Comparison of ENCODE assay signal across 19 cellular contexts in genomic region chr5:79509244-79509880, GRCh38. TPM values are rescaled to one million over a fixed set of nuclear protein-coding genes. Genes with fewer than 3 reads are reported as not detected.
DNase-seq lines count a peak whose midpoint lies in the region; TF ChIP-seq lines count a peak whose summit lies in the region.
"Had no signal": no experiment of that assay in that cellular context is flagged by ENCODE, and none has a peak within 500 bp of the region (broad histone marks: within the 10 kb centered on the region; RNA-seq: fewer than 3 reads in every experiment).

No MANE protein-coding gene starts in this region.

- DNase-seq in kidney tubule cell (ENCODE audit: low spot score) = no peak
- no peak for DNase-seq in SIG-M5 (lab: John Stamatoyannopoulos, UW)
- no peak for DNase-seq in stimulated activated CD4-positive, alpha-beta T cell treated with anti-CD3 and anti-CD28 coated beads, Interleukin-12 subunit alpha, Interleukin-12 subunit beta, amount 100 ng/mL, for 4 hours
- DNase-seq: activated CD4-positive, alpha-beta T cell treated with anti-CD3 and anti-CD28 coated beads, Interleukin-2, amount 50 U/mL, for 1 hour; activated naive CD4-positive, alpha-beta T cell; aorta; cortex of kidney; foreskin fibroblast; NCI-H1436; NCI-H774; pancreas; RPMI8226; stimulated activated CD4-positive, alpha-beta T cell treated with anti-CD3 and anti-CD28 coated beads, Interleukin-4, amount 100 ng/mL, for 4 hours; T-helper 1 cell had no signal

- H3K9me2 ChIP-seq in neural cell (ENCODE audit: insufficient read depth, low read length) = no peaks in the 10 kb centered on the region

- H3K27ac ChIP-seq in C4-2B (peak overlapping the region; percentile 66; the same call in 1 of the 2 replicates), HUES6 (ENCODE audit: low read depth, low read length) (no peak overlapping the region), neural cell (ENCODE audit: low read length) (no peak overlapping the region)
- H3K27ac ChIP-seq: pancreas, skin epidermis had no signal

- H3K4me3 Mint-ChIP-seq in brain = peak overlapping the region; percentile 50 to 97 (median 92)

- no peak for TF ChIP-seq EP300 in neural cell (conservative IDR thresholded peaks at IDR 0.05; ENCODE audit: poor library complexity, severe bottlenecking)

- H3K9ac ChIP-seq in HUES6 (ENCODE audit: low read length) (no peak overlapping the region), neural cell (ENCODE audit: low read length) (no peak overlapping the region)

- peaks cover 68% of the 10 kb centered on the region for H3K79me2 ChIP-seq in neural cell (replicated peaks; ENCODE audit: insufficient read depth, low read length)

- peaks cover 30% of the 10 kb centered on the region for H3K27me3 Mint-ChIP-seq in brain

- peak overlapping the region in 2 of 5 experiments; percentile 34 to 95 for H3K27ac Mint-ChIP-seq in brain

- H3K9me3 ChIP-seq in HUES6 (ENCODE audit: control insufficient read depth, insufficient read depth, low read depth, low read length) (no peaks in the 10 kb centered on the region), neural cell (ENCODE audit: low read length) (no peaks in the 10 kb centered on the region)
- H3K9me3 ChIP-seq: pancreas had no signal

- no peaks in the 10 kb centered on the region for H4K20me1 ChIP-seq in neural cell (ENCODE audit: insufficient read depth)

- H3K36me3 ChIP-seq in HUES6 (ENCODE audit: control insufficient read depth, insufficient read depth, low read length) = no peaks in the 10 kb centered on the region
- H3K36me3 ChIP-seq in neural cell (ENCODE audit: insufficient read depth, low read length) = no peaks in the 10 kb centered on the region
- H3K36me3 ChIP-seq: pancreas had no signal

- no peaks in the 10 kb centered on the region for H3K9me3 Mint-ChIP-seq in brain

- H3K27me3 ChIP-seq in HUES6 (ENCODE audit: control insufficient read depth, insufficient read depth, low read length) (no peaks in the 10 kb centered on the region), neural cell (ENCODE audit: insufficient read depth, low read depth, low read length) (no peaks in the 10 kb centered on the region)
- H3K27me3 ChIP-seq: pancreas had no signal

- peak overlapping the region; percentile 96 for H3K4me2 ChIP-seq in neural cell (ENCODE audit: low read length)

- H3K4me1 ChIP-seq in HUES6 (ENCODE audit: control insufficient read depth, insufficient read depth, low read length) = peaks cover 35% of the 10 kb centered on the region

- TF ChIP-seq CTCF in C4-2B (conservative IDR thresholded peaks at IDR 0.05) = no peak
- no peak for TF ChIP-seq CTCF in brain (conservative IDR thresholded peaks at IDR 0.05)
- TF ChIP-seq CTCF in neural cell (IDR thresholded peaks at IDR 0.05; ENCODE audit: poor library complexity, severe bottlenecking) = no peak

- H2AFZ ChIP-seq in neural cell (ENCODE audit: low read depth, low read length) = no peak overlapping the region

- H3F3A ChIP-seq in neural cell (ENCODE audit: insufficient read depth, low read length, poor library complexity, severe bottlenecking) = no peaks in the 10 kb centered on the region

- TF ChIP-seq RAD21 in neural cell (conservative IDR thresholded peaks at IDR 0.05) = no peak

- H3K4me3 ChIP-seq in HUES6 (ENCODE audit: low read depth, low read length) (peak overlapping the region; percentile 21), neural cell (ENCODE audit: low read length) (peak overlapping the region; percentile 84)
- H3K4me3 ChIP-seq: pancreas, skin epidermis had no signal

- H3K36me3 Mint-ChIP-seq in brain = peaks cover 19% of the 10 kb centered on the region

- peaks cover 72% of the 10 kb centered on the region for H3K4me1 Mint-ChIP-seq in brain

TF ChIP-seq in neural cell, 6 proteins besides CTCF, POLR2A, EP300 and RAD21:
- TF ChIP-seq MXI1 (conservative IDR thresholded peaks at IDR 0.05; ENCODE audit: poor library complexity, severe bottlenecking) = no peak
- TF ChIP-seq TAF1 (IDR thresholded peaks at IDR 0.05; ENCODE audit: low read depth) = no peak
- TF ChIP-seq EZH2 (IDR thresholded peaks at IDR 0.05; ENCODE audit: borderline replicate concordance, insufficient read depth, low read length, poor library complexity, severe bottlenecking) = no peak
- no peak for TF ChIP-seq SMC3 (conservative IDR thresholded peaks at IDR 0.05; ENCODE audit: poor library complexity)
- no peak for TF ChIP-seq REST (IDR thresholded peaks at IDR 0.05; ENCODE audit: borderline replicate concordance)
- no peak for TF ChIP-seq POLR2AphosphoS5 (IDR thresholded peaks at IDR 0.05)

RNA-seq across cellular contexts. Expression of gene HOMER1, which starts 4.6 kb away (rescaled TPM):
- polyA plus RNA-seq in brain (ENCODE audit: insufficient read depth, low read depth, low replicate concordance) (1.6 TPM), neural cell (28.1 and 30.6 TPM in 2 replicates)
- 77.9 and 84.5 TPM in 2 replicates for polyA minus RNA-seq in neural cell

Comparison
In these comparisons a context has a peak if more than half of its experiments do, and no peak if none do; other contexts are left out.
1. RNA of gene HOMER1, which starts 4.6 kb away (polyA plus RNA-seq): 28.1 to 30.6 TPM in neural cell; 1.6 TPM in brain (single experiment); every median in the first group is over 10 times any median in the second.